Comparison of ENCODE assay signal across 9 cellular contexts in genomic region chr9:68949271-68950000, GRCh38.
DNase-seq lines count a peak whose midpoint lies in the region; ATAC-seq and TF ChIP-seq lines count a peak whose summit lies in the region.
"Had no signal": no experiment of that assay in that cellular context is flagged by ENCODE, and none has a peak within 500 bp of the region (broad histone marks: within the 10 kb centered on the region; RNA-seq: fewer than 3 reads in every experiment).

No MANE protein-coding gene starts in this region.

- peaks cover 2% of the 10 kb centered on the region for H3K36me3 Mint-ChIP-seq in activated naive CD8-positive, alpha-beta T cell treated with anti-CD3 and anti-CD28 coated beads for 36 hours

- peak overlapping the region; percentile 38 for H3K27ac Mint-ChIP-seq in activated naive CD8-positive, alpha-beta T cell treated with anti-CD3 and anti-CD28 coated beads for 36 hours

- H3K36me3 ChIP-seq in MG63: no peaks in the 10 kb centered on the region

- H3K9me3 ChIP-seq in MG63: no peaks in the 10 kb centered on the region
- H3K9me3 ChIP-seq: Peyer's patch had no signal

- no peak overlapping the region for H3K4me3 Mint-ChIP-seq in activated naive CD8-positive, alpha-beta T cell treated with anti-CD3 and anti-CD28 coated beads for 36 hours

- peak; percentile 39; the same call in 1 of the 3 replicates for TF ChIP-seq CTCF in GM12872 (IDR thresholded peaks at IDR 0.05; ENCODE audit: insufficient read depth, low read depth, low read length)

- intact Hi-C loops in left colon (cut with DNase I, micrococcal nuclease): no loop called here

- no peak overlapping the region for H3K4me3 ChIP-seq in MG63
- H3K4me3 ChIP-seq: Peyer's patch had no signal

- ATAC-seq in GM18502 (IDR thresholded peaks at IDR 0.05; ENCODE audit: poor library complexity, unreplicated experiment) (no peak), left colon (no peak)

- DNase-seq in MG63: peak; percentile 1
- DNase-seq in activated naive CD8-positive, alpha-beta T cell treated with anti-CD3 and anti-CD28 coated beads for 36 hours: peak; percentile 33
- peak; percentile 18 for DNase-seq in pons (ENCODE audit: low spot score)
- no peak for DNase-seq in NCI-H526 treated with DMSO at 0.1 percent for 48 hours (lab: John Stamatoyannopoulos, UW)
- DNase-seq in SHP77 treated with DMSO at 0.1 percent for 48 hours (lab: John Stamatoyannopoulos, UW): no peak
- DNase-seq in left colon: no peak

- peaks cover 54% of the 10 kb centered on the region for H3K27me3 Mint-ChIP-seq in activated naive CD8-positive, alpha-beta T cell treated with anti-CD3 and anti-CD28 coated beads for 36 hours

- no peaks in the 10 kb centered on the region for H3K9me3 Mint-ChIP-seq in activated naive CD8-positive, alpha-beta T cell treated with anti-CD3 and anti-CD28 coated beads for 36 hours

- H3K4me1 Mint-ChIP-seq in activated naive CD8-positive, alpha-beta T cell treated with anti-CD3 and anti-CD28 coated beads for 36 hours: peaks cover 34% of the 10 kb centered on the region

- no peaks in the 10 kb centered on the region for H3K27me3 ChIP-seq in MG63
- H3K27me3 ChIP-seq: Peyer's patch had no signal

Comparison
In these comparisons a context has a peak if more than half of its experiments do, and no peak if none do; other contexts are left out.
1. DNase-seq: peak in MG63 (single experiment), activated naive CD8-positive, alpha-beta T cell treated with anti-CD3 and anti-CD28 coated beads for 36 hours (single experiment) and pons (single experiment); none in NCI-H526 treated with DMSO at 0.1 percent for 48 hours (single experiment), SHP77 treated with DMSO at 0.1 percent for 48 hours (single experiment) and left colon (0 of 2).